8 cellular contexts compared by ENCODE assay signal in genomic region chr16:1964506-1965471, GRCh38. TPM values are rescaled to one million over a fixed set of nuclear protein-coding genes. Genes with fewer than 3 reads are reported as not detected.
DNase-seq lines count a peak whose midpoint lies in the region; TF ChIP-seq lines count a peak whose summit lies in the region.

TSS of gene RPS2 (minus strand) at chr16:1964826. CDS start at chr16:1964625, 201 bp downstream.

- DNase-seq in EL (peak; percentile 98), H7 (peak; percentile 100), M059J (ENCODE audit: low read depth) (peak; percentile 97), SHP77 (lab: John Stamatoyannopoulos, UW) (peak; percentile 94 to 98), fibroblast of peridontal ligament (ENCODE audit: extremely low read depth) (peak; percentile 98)
- peak; percentile 98 for DNase-seq in activated effector memory CD4-positive, alpha-beta T cell treated with Interleukin-2 at 50 U/mL for 16 hours

- peak within 1 kb of the TSS; percentile 96 to 99 (median 96) for H3K4me3 Mint-ChIP-seq in nephron
- H3K4me3 Mint-ChIP-seq in stimulated activated naive CD8-positive, alpha-beta T cell treated with anti-CD3 and anti-CD28 coated beads, Interleukin-15, Interleukin-2, amounts not matched to agents 100 ng/mL and 50 ng/mL, for 24 hours = peak within 1 kb of the TSS; percentile 98

- H3K27me3 Mint-ChIP-seq in nephron (ENCODE audit: low read depth) = peaks cover 6% of the 10 kb centered on the region
- H3K27me3 Mint-ChIP-seq in stimulated activated naive CD8-positive, alpha-beta T cell treated with anti-CD3 and anti-CD28 coated beads, Interleukin-15, Interleukin-2, amounts not matched to agents 100 ng/mL and 50 ng/mL, for 24 hours = no peaks in the 10 kb centered on the region

- H3K27ac Mint-ChIP-seq in nephron = peak within 1 kb of the TSS; percentile 75 to 96 (median 95)
- peak within 1 kb of the TSS; percentile 98 for H3K27ac Mint-ChIP-seq in stimulated activated naive CD8-positive, alpha-beta T cell treated with anti-CD3 and anti-CD28 coated beads, Interleukin-15, Interleukin-2, amounts not matched to agents 100 ng/mL and 50 ng/mL, for 24 hours

- peaks cover 27% of the 10 kb centered on the region for H3K4me1 Mint-ChIP-seq in nephron
- peaks cover 45% of the 10 kb centered on the region for H3K4me1 Mint-ChIP-seq in stimulated activated naive CD8-positive, alpha-beta T cell treated with anti-CD3 and anti-CD28 coated beads, Interleukin-15, Interleukin-2, amounts not matched to agents 100 ng/mL and 50 ng/mL, for 24 hours (ENCODE audit: low read depth)

- H3K36me3 ChIP-seq in H7 (replicated peaks; ENCODE audit: control insufficient read depth, insufficient read depth, low read length) = peaks cover 23% of the 10 kb centered on the region

- H3K27me3 ChIP-seq in H7 (ENCODE audit: control insufficient read depth, insufficient read depth, low read length) = no peaks in the 10 kb centered on the region

- H3K4me3 ChIP-seq in H7 (ENCODE audit: insufficient read depth, low read depth, low read length) = peak within 1 kb of the TSS; percentile 97

- peaks cover 30% of the 10 kb centered on the region for H3K36me3 Mint-ChIP-seq in nephron (ENCODE audit: low read depth)
- peaks cover 51% of the 10 kb centered on the region for H3K36me3 Mint-ChIP-seq in stimulated activated naive CD8-positive, alpha-beta T cell treated with anti-CD3 and anti-CD28 coated beads, Interleukin-15, Interleukin-2, amounts not matched to agents 100 ng/mL and 50 ng/mL, for 24 hours (ENCODE audit: low read depth)

- peak in 1 of 3 experiments; percentile 3 for TF ChIP-seq CTCF in nephron (IDR thresholded peaks at IDR 0.05; ENCODE audit: unreplicated experiment in 3 of 3)

- no peaks in the 10 kb centered on the region for H3K9me3 Mint-ChIP-seq in nephron
- no peaks in the 10 kb centered on the region for H3K9me3 Mint-ChIP-seq in stimulated activated naive CD8-positive, alpha-beta T cell treated with anti-CD3 and anti-CD28 coated beads, Interleukin-15, Interleukin-2, amounts not matched to agents 100 ng/mL and 50 ng/mL, for 24 hours

RNA-seq across cellular contexts. Expression of gene RPS2, which starts in this region (rescaled TPM):
- total RNA-seq in H7 (2014; rRNA removed; shearing (Covaris generic)) = 4,719 and 5,018 TPM in 2 replicates
- total RNA-seq in M059J (2014; rRNA removed; shearing (Covaris generic)) = 1,628 and 1,651 TPM in 2 replicates

Comparison
In these comparisons a context has a peak if more than half of its experiments do, and no peak if none do; other contexts are left out.
1. Peak in every context shown above with its lines: DNase-seq and H3K4me3 ChIP-seq.